1 cellular context compared by ENCODE assay signal in genomic region chr10:71835671-71836593, GRCh38.
TF ChIP-seq lines count a peak whose summit lies in the region.

No MANE protein-coding gene starts in this region.

TF ChIP-seq in HEK293, 187 proteins besides CTCF, POLR2A, EP300 and RAD21 (continued from another document and continues in another):
- TF ChIP-seq AEBP2 (tag by site-specific recombination; IDR thresholded peaks at IDR 0.05; ENCODE audit: borderline replicate concordance) (no peak), ZNF658 (tag by site-specific recombination; IDR thresholded peaks at IDR 0.05) (no peak), ZNF24 (tag by site-specific recombination; IDR thresholded peaks at IDR 0.05) (no peak; the same call in 1 of the 2 replicates), ZNF518A (tag by site-specific recombination; conservative IDR thresholded peaks at IDR 0.05; ENCODE audit: low read depth) (no peak), KLF1 (tag by site-specific recombination; IDR thresholded peaks at IDR 0.05) (peak; percentile 39; the same call in 1 of the 2 replicates), ZNF350 (tag by site-specific recombination; IDR thresholded peaks at IDR 0.05) (no peak), GLI2 (tag by site-specific recombination; IDR thresholded peaks at IDR 0.05; ENCODE audit: borderline replicate concordance, low read depth) (no peak), SETDB1 (IDR thresholded peaks at IDR 0.05; ENCODE audit: insufficient read length, low read length) (no peak), SCRT1 (tag by site-specific recombination; IDR thresholded peaks at IDR 0.05; ENCODE audit: borderline replicate concordance) (no peak), ZNF629 (tag by site-specific recombination; IDR thresholded peaks at IDR 0.05) (peak; percentile 60), RBAK (tag by site-specific recombination; IDR thresholded peaks at IDR 0.05) (no peak), HOXD13 (CRISPR knock-in tag; IDR thresholded peaks at IDR 0.05; ENCODE audit: borderline replicate concordance) (no peak), MEIS1 (CRISPR knock-in tag; IDR thresholded peaks at IDR 0.05; ENCODE audit: borderline replicate concordance) (no peak), ZNF280C (tag by site-specific recombination; IDR thresholded peaks at IDR 0.05) (no peak), ZNF580 (tag by site-specific recombination; IDR thresholded peaks at IDR 0.05) (peak; percentile 17; the same call in 1 of the 2 replicates), ZEB2 (tag by site-specific recombination; IDR thresholded peaks at IDR 0.05) (peak; percentile 74), ZNF354C (tag by site-specific recombination; IDR thresholded peaks at IDR 0.05; ENCODE audit: borderline replicate concordance, low read depth) (no peak), ZNF585B (tag by site-specific recombination; IDR thresholded peaks at IDR 0.05) (no peak), ZNF175 (tag by site-specific recombination; IDR thresholded peaks at IDR 0.05) (no peak), ZNF664 (tag by site-specific recombination; IDR thresholded peaks at IDR 0.05) (no peak), ATF2 (tag by site-specific recombination; IDR thresholded peaks at IDR 0.05; ENCODE audit: low read depth) (no peak), ZNF266 (tag by site-specific recombination; IDR thresholded peaks at IDR 0.05; ENCODE audit: low read depth) (no peak), ZNF48 (tag by site-specific recombination; IDR thresholded peaks at IDR 0.05) (no peak), ZNF558 (tag by site-specific recombination; IDR thresholded peaks at IDR 0.05) (0 out of 2 replicates have a peak, but pooled peaks have one; percentile 18), ZNF792 (tag by site-specific recombination; IDR thresholded peaks at IDR 0.05) (no peak), OVOL3 (tag by site-specific recombination; IDR thresholded peaks at IDR 0.05) (no peak), GLIS1 (tag by site-specific recombination; IDR thresholded peaks at IDR 0.05) (no peak; the same call in 1 of the 2 replicates), ZNF274 (IDR thresholded peaks at IDR 0.05; ENCODE audit: low read length) (no peak), ZNF274 (tag by site-specific recombination; IDR thresholded peaks at IDR 0.05; ENCODE audit: borderline replicate concordance) (no peak), ZSCAN18 (tag by site-specific recombination; IDR thresholded peaks at IDR 0.05) (no peak), ZNF521 (tag by site-specific recombination; IDR thresholded peaks at IDR 0.05) (no peak), GFI1B (tag by site-specific recombination; IDR thresholded peaks at IDR 0.05) (peak; percentile 95), ZNF677 (tag by site-specific recombination; IDR thresholded peaks at IDR 0.05) (no peak), OSR2 (tag by site-specific recombination; IDR thresholded peaks at IDR 0.05) (peak; percentile 57; the same call in 1 of the 2 replicates), ZNF292 (tag by site-specific recombination; IDR thresholded peaks at IDR 0.05; ENCODE audit: borderline replicate concordance, low read depth) (no peak), ZNF510 (tag by site-specific recombination; IDR thresholded peaks at IDR 0.05; ENCODE audit: insufficient replicate concordance) (no peak), ZNF529 (tag by site-specific recombination; IDR thresholded peaks at IDR 0.05; ENCODE audit: insufficient replicate concordance) (no peak), ZNF639 (tag by site-specific recombination; IDR thresholded peaks at IDR 0.05) (no peak), ZNF747 (tag by site-specific recombination; IDR thresholded peaks at IDR 0.05) (no peak), ZBTB26 (tag by site-specific recombination; optimal IDR thresholded peaks at IDR 0.05) (no peak), HOXA7 (CRISPR knock-in tag; IDR thresholded peaks at IDR 0.05; ENCODE audit: borderline replicate concordance) (no peak), ZNF214 (tag by site-specific recombination; IDR thresholded peaks at IDR 0.05; ENCODE audit: borderline replicate concordance) (no peak), ZBTB49 (tag by site-specific recombination; IDR thresholded peaks at IDR 0.05; ENCODE audit: low read depth) (no peak), ZFP41 (tag by site-specific recombination; IDR thresholded peaks at IDR 0.05; ENCODE audit: borderline replicate concordance) (no peak)
